Comparison of ENCODE assay signal across 2 cellular contexts in genomic region chr2:73699437-73699836, GRCh38.
A peak's percentile ranks its signal among the peaks of the same experiment; 100 is the strongest.
TF ChIP-seq lines count a peak whose summit lies in the region.

No MANE protein-coding gene starts in this region.

TF ChIP-seq in A549, 52 proteins besides CTCF, POLR2A, EP300 and RAD21:
- peak; percentile 38; the same call in 1 of the 2 replicates for TF ChIP-seq REST (IDR thresholded peaks at IDR 0.05)
- TF ChIP-seq ELK1 (IDR thresholded peaks at IDR 0.05; ENCODE audit: low read depth, low read length), result no peak

TF ChIP-seq in HCT116, 20 proteins besides CTCF, POLR2A, EP300 and RAD21 (continued from another document):
- TF ChIP-seq TCF7L2 (IDR thresholded peaks at IDR 0.05; ENCODE audit: borderline replicate concordance, extremely low read depth, insufficient read depth, insufficient read length), result no peak
- TF ChIP-seq EZH2 (IDR thresholded peaks at IDR 0.05), result no peak
- TF ChIP-seq YY1 (IDR thresholded peaks at IDR 0.05; ENCODE audit: extremely low read depth, insufficient replicate concordance, low read depth, low read length), result no peak
- TF ChIP-seq CEBPB (IDR thresholded peaks at IDR 0.05; ENCODE audit: low read depth), result no peak
